Comparison of ENCODE assay signal across 8 cellular contexts in the genomic region with DNA sequence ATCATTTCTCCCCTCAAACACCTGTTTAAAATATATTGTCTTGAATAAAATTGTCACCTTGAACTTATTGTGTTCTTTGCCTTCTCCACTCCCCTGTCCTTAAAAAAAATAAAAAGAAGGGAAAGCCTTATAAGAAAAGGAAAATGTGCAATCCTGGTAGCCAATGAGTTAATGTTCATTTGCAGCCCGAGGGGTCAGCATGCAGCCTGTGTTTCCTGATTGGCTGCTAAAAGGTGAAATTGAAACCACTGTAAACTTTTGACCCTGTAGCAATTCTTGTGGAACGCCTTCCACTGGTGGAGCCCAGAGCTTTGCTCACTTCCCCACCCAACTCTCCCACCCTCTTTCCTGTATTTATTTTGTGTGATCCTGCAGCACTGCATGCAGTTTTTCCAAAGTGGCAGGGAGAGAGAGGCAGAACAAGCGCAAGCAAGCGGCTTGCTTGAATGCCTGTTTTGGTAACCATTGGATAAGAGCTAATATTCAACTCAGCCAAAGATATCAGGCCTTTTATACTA.
DNase-seq lines count a peak whose midpoint lies in the region; ATAC-seq and TF ChIP-seq lines count a peak whose summit lies in the region.

No MANE protein-coding gene starts in this region.

- no peaks in the 10 kb centered on the region for H3K9me3 Mint-ChIP-seq in MCF 10A (ENCODE audit: unreplicated experiment)

- H3K36me3 ChIP-seq in OCI-LY3 (replicated peaks; ENCODE audit: low read depth, low read length) (peaks cover 25% of the 10 kb centered on the region), spleen (peaks cover 0 to 7% (median 3%) of the 10 kb centered on the region in 6 donors)

- H4K20me1 ChIP-seq in OCI-LY3 (ENCODE audit: insufficient read depth, low read length): peaks cover 97% of the 10 kb centered on the region

- H3K27me3 ChIP-seq in OCI-LY3 (ENCODE audit: low read depth, low read length) (no peaks in the 10 kb centered on the region), spleen (replicated peaks in 1 of 7) (no peaks in the 10 kb centered on the region)

- H3K4me3 ChIP-seq in OCI-LY3 (ENCODE audit: low read length): peak overlapping the region; percentile 46
- peak overlapping the region in 1 of 8 donors; percentile 41 for H3K4me3 ChIP-seq in spleen

- peak overlapping the region; percentile 69 for H3K4me2 ChIP-seq in OCI-LY3 (ENCODE audit: low read length)

- no peak overlapping the region for H3K27ac Mint-ChIP-seq in MCF 10A (ENCODE audit: low read depth, unreplicated experiment)

- peaks cover 9% of the 10 kb centered on the region for H3K4me1 Mint-ChIP-seq in MCF 10A (ENCODE audit: insufficient read depth, unreplicated experiment)

- intact Hi-C loops in MCF 10A (cut with micrococcal nuclease): no loop called here
- intact Hi-C loops in spleen (cut with DNase I; ENCODE audit: low total_unique reads): no loop called here

- peaks cover 100% of the 10 kb centered on the region for H3K79me2 ChIP-seq in OCI-LY3 (ENCODE audit: low read length)

- ATAC-seq in GM18505 (IDR thresholded peaks at IDR 0.05; ENCODE audit: unreplicated experiment): peak; percentile 50

- H3K36me3 Mint-ChIP-seq in MCF 10A (ENCODE audit: insufficient read depth, unreplicated experiment): peaks cover 13% of the 10 kb centered on the region

- TF ChIP-seq CTCF in OCI-LY3 (IDR thresholded peaks at IDR 0.05; ENCODE audit: low read depth, low read length) (no peak), MCF 10A (IDR thresholded peaks at IDR 0.05; ENCODE audit: unreplicated experiment) (no peak), spleen (IDR thresholded peaks at IDR 0.05 in 8 of 11, conservative IDR thresholded peaks at IDR 0.05 in 3 of 11) (no peak)

- H2AFZ ChIP-seq in OCI-LY3 (ENCODE audit: low read depth, low read length): no peak overlapping the region

- no TSS peak for BruUV-seq in MCF 10A (replicated peaks; lab: Mats Ljungman, UMichigan)

- peaks cover 46% of the 10 kb centered on the region for H3K4me1 ChIP-seq in OCI-LY3 (ENCODE audit: low read length)
- H3K4me1 ChIP-seq in spleen: peaks cover 44 to 100% (median 92%) of the 10 kb centered on the region in 6 donors

- DNase-seq in AG08395 (ENCODE audit: low spot score) (peak; percentile 77), HS-5 (ENCODE audit: low read depth) (peak; percentile 92), MCF 10A (ENCODE audit: unreplicated experiment) (peak; percentile 87), iris pigment epithelial cell (ENCODE audit: low read depth) (peak; percentile 91), spleen (no peak)
- DNase-seq in activated effector memory CD4-positive, alpha-beta T cell treated with Interleukin-2 at 50 U/mL for 16 hours: no peak

- peak overlapping the region; percentile 52 for H3K4me3 Mint-ChIP-seq in MCF 10A (ENCODE audit: unreplicated experiment)

- peak overlapping the region; percentile 5; the same call in 1 of the 2 replicates for H3K9ac ChIP-seq in OCI-LY3 (ENCODE audit: low read length)

- H3K27ac ChIP-seq in OCI-LY3 (ENCODE audit: low read length) (0 out of 2 replicates have a peak overlapping the region, but pooled peaks have one; percentile 3), spleen (peak overlapping the region in 7 of 8 donors; percentile 51 to 73 (median 60))

- POLR2A ChIA-PET in MCF 10A (lab: Yijun Ruan, JAX): interaction anchor here (0.6 to 8.7 kb wide), 15 partner anchors 9 to 118 kb away, joined by 3 to 79 read pairs (median 5); partner anchors contain the start of gene NCOA3

- no peaks in the 10 kb centered on the region for H3K27me3 Mint-ChIP-seq in MCF 10A (ENCODE audit: insufficient read depth, unreplicated experiment)

- H3K9me3 ChIP-seq in OCI-LY3 (ENCODE audit: insufficient read depth, low read length): no peaks in the 10 kb centered on the region
- peaks cover 0 to 6% (median 3%) of the 10 kb centered on the region in 8 donors for H3K9me3 ChIP-seq in spleen

- TF ChIP-seq POLR2A in GM18505 (IDR thresholded peaks at IDR 0.05; ENCODE audit: borderline replicate concordance, extremely low read depth, insufficient read depth, insufficient read length) (no peak), spleen (IDR thresholded peaks at IDR 0.05) (peak in 1 of 3 donors; percentile 63)

- WGBS in spleen, 5 donors: 0 to 19% (median 12%) methylated on average over 4 of the region's 4 CpGs

- CTCF ChIA-PET in MCF 10A (lab: Yijun Ruan, JAX): interaction anchor here (1.3 kb wide), 2 partner anchors 20 to 37 kb away, joined by 3 to 4 read pairs; no protein-coding TSS in a partner anchor

Comparison
In these comparisons a context has a peak if more than half of its experiments do, and no peak if none do; other contexts are left out.
1. DNase-seq: peak in AG08395 (single experiment), HS-5 (single experiment), MCF 10A (single experiment) and iris pigment epithelial cell (single experiment); none in spleen (single experiment) and activated effector memory CD4-positive, alpha-beta T cell treated with Interleukin-2 at 50 U/mL for 16 hours (single experiment).